ENCODE assay signal across 8 cellular contexts in genomic region chr14:81453166-81453766, GRCh38. TPM values are rescaled to one million over a fixed set of nuclear protein-coding genes. Genes with fewer than 3 reads are reported as not detected.
DNase-seq lines count a peak whose midpoint lies in the region; ATAC-seq, FAIRE-seq and TF ChIP-seq lines count a peak whose summit lies in the region.

No MANE protein-coding gene starts in this region.

- ATAC-seq in GM18508 (IDR thresholded peaks at IDR 0.05; ENCODE audit: insufficient read depth, unreplicated experiment): peak; percentile 45
- peak; percentile 67 for ATAC-seq in HG03039 (IDR thresholded peaks at IDR 0.05; ENCODE audit: unreplicated experiment)
- peak; percentile 86 for ATAC-seq in naive thymus-derived CD4-positive, alpha-beta T cell
- ATAC-seq in thoracic aorta (ENCODE audit: insufficient number of reproducible peaks, low FRiP score, low read depth): peak; percentile 42

- no peaks in the 10 kb centered on the region for H3K36me3 ChIP-seq in naive thymus-derived CD4-positive, alpha-beta T cell (ENCODE audit: control insufficient read depth in 2 of 3, insufficient read depth in 3 of 3, low read length in 3 of 3)
- H3K36me3 ChIP-seq in thoracic aorta: no peaks in the 10 kb centered on the region

- DNase-seq in AG10803 (ENCODE audit: low read depth): peak; percentile 53
- DNase-seq in NCI-H2227 (lab: John Stamatoyannopoulos, UW; ENCODE audit: unreplicated experiment): peak; percentile 63
- peak; percentile 41 for DNase-seq in activated CD4-positive, alpha-beta T cell treated with anti-CD3 and anti-CD28 coated beads, Interleukin-2, amount 50 U/mL, for 1 hour
- peak in 7 of 9 donors; percentile 17 to 46 (median 34) for DNase-seq in naive thymus-derived CD4-positive, alpha-beta T cell
- DNase-seq in thoracic aorta (ENCODE audit: low spot score): no peak

- H3K4me1 ChIP-seq in naive thymus-derived CD4-positive, alpha-beta T cell (ENCODE audit: control insufficient read depth in 2 of 2, insufficient read depth in 2 of 2, low read length in 2 of 2): no peaks in the 10 kb centered on the region
- H3K4me1 ChIP-seq in thoracic aorta (ENCODE audit: control insufficient read depth in 1 of 2, low read depth in 2 of 2): peaks cover 2 to 18% of the 10 kb centered on the region in 2 donors

- intact Hi-C loops in naive thymus-derived CD4-positive, alpha-beta T cell (cut with micrococcal nuclease): loop anchor here (1.0 to 2.0 kb wide), 4 partner anchors 11 to 499 kb away; no protein-coding TSS in a partner anchor

- CTCF ChIA-PET in naive thymus-derived CD4-positive, alpha-beta T cell (lab: Charles Lee): interaction anchor here (0.6 to 2.5 kb wide), 7 partner anchors 12 to 466 kb away, joined by 3 to 9 read pairs (median 4); no protein-coding TSS in a partner anchor

- no peaks in the 10 kb centered on the region for H3K36me3 Mint-ChIP-seq in naive thymus-derived CD4-positive, alpha-beta T cell

- no peak overlapping the region for H3K27ac Mint-ChIP-seq in naive thymus-derived CD4-positive, alpha-beta T cell

- H3K27me3 ChIP-seq in naive thymus-derived CD4-positive, alpha-beta T cell (ENCODE audit: control insufficient read depth in 2 of 2, insufficient read depth in 2 of 2, low read length in 2 of 2): no peaks in the 10 kb centered on the region
- no peaks in the 10 kb centered on the region for H3K27me3 ChIP-seq in thoracic aorta (replicated peaks; ENCODE audit: insufficient read depth)

- H3K4me3 Mint-ChIP-seq in naive thymus-derived CD4-positive, alpha-beta T cell: peak overlapping the region in 1 of 10 donors; percentile 19

- H3K4me3 ChIP-seq in AG10803 (ENCODE audit: low read length): no peak overlapping the region
- H3K4me3 ChIP-seq in naive thymus-derived CD4-positive, alpha-beta T cell (ENCODE audit: low read length): no peak overlapping the region
- H3K4me3 ChIP-seq in thoracic aorta: peak overlapping the region; percentile 6

- TF ChIP-seq CTCF in AG10803 (conservative IDR thresholded peaks at IDR 0.05; ENCODE audit: low read length) (peak; percentile 91), thoracic aorta (IDR thresholded peaks at IDR 0.05) (peak; percentile 79)

- H3K9me3 ChIP-seq in naive thymus-derived CD4-positive, alpha-beta T cell (ENCODE audit: control insufficient read depth in 2 of 3, low read length in 3 of 3): no peaks in the 10 kb centered on the region
- no peaks in the 10 kb centered on the region for H3K9me3 ChIP-seq in thoracic aorta

- H3K27ac ChIP-seq in naive thymus-derived CD4-positive, alpha-beta T cell (ENCODE audit: low read depth, low read length): no peak overlapping the region
- H3K27ac ChIP-seq in thoracic aorta: no peak overlapping the region

- peaks cover 0 to 7% (median 0%) of the 10 kb centered on the region in 7 donors for H3K4me1 Mint-ChIP-seq in naive thymus-derived CD4-positive, alpha-beta T cell

- FAIRE-seq in endometrium (lab: Jason Lieb, UNC): peak; percentile 31

- peaks cover 0 to 18% (median 5%) of the 10 kb centered on the region in 5 donors for H3K27me3 Mint-ChIP-seq in naive thymus-derived CD4-positive, alpha-beta T cell

- peaks cover 0 to 2% (median 0%) of the 10 kb centered on the region in 11 donors for H3K9me3 Mint-ChIP-seq in naive thymus-derived CD4-positive, alpha-beta T cell

- POLR2A ChIA-PET in naive thymus-derived CD4-positive, alpha-beta T cell (lab: Charles Lee): no interaction called here

RNA-seq across cellular contexts. Expression of gene STON2, which starts 53.1 kb away (rescaled TPM):
- 1 to 10 TPM in 1 of 5 experiments, under 1 TPM in 2, not detected in 2; 0.19 to 3.4 (median 0.65) TPM for total RNA-seq in naive thymus-derived CD4-positive, alpha-beta T cell
- not detected for polyA plus RNA-seq in naive thymus-derived CD4-positive, alpha-beta T cell
- 10 to 100 TPM in 1 of 2 donors, 1 to 10 TPM in 1; 8.1 to 10.4 TPM for total RNA-seq in thoracic aorta
